Comparison of ENCODE assay signal across 15 cellular contexts in genomic region chr20:43843096-43843964, GRCh38.
DNase-seq lines count a peak whose midpoint lies in the region; ATAC-seq, FAIRE-seq and TF ChIP-seq lines count a peak whose summit lies in the region.
"Had no signal": no experiment of that assay in that cellular context is flagged by ENCODE, and none has a peak within 500 bp of the region (broad histone marks: within the 10 kb centered on the region; RNA-seq: fewer than 3 reads in every experiment).

No MANE protein-coding gene starts in this region.

- H3K27ac Mint-ChIP-seq in neural progenitor cell = no peak overlapping the region
- H3K27ac Mint-ChIP-seq: immature natural killer cell had no signal

- H3K27me3 ChIP-seq in right atrium auricular region (no peaks in the 10 kb centered on the region), neural progenitor cell (no peaks in the 10 kb centered on the region)
- H3K27me3 ChIP-seq: BLaER1 treated with 17β-estradiol and CSF1 and Interleukin-3, amounts not matched to agents 10 nM and 100 nM had no signal

- intact Hi-C loops in Right ventricle myocardium superior (cut with DNase I) = loop anchor here (10.0 kb wide), 1 partner anchor 99 kb away; no protein-coding TSS in a partner anchor

- no peak overlapping the region for H3K4me3 Mint-ChIP-seq in neural progenitor cell
- H3K4me3 Mint-ChIP-seq: immature natural killer cell had no signal

- no peaks in the 10 kb centered on the region for H4K20me1 ChIP-seq in neural progenitor cell (ENCODE audit: low read depth)
- H4K20me1 ChIP-seq: BLaER1 treated with 17β-estradiol and CSF1 and Interleukin-3, amounts not matched to agents 10 nM and 100 nM had no signal

- H3K4me3 ChIP-seq in right atrium auricular region (no peak overlapping the region), neural progenitor cell (no peak overlapping the region)
- H3K4me3 ChIP-seq: BLaER1 treated with 17β-estradiol and CSF1 and Interleukin-3, amounts not matched to agents 10 nM and 100 nM; thoracic aorta had no signal

- no peak overlapping the region for H2AFZ ChIP-seq in neural progenitor cell (replicated peaks)

- no peak overlapping the region for H3K9ac ChIP-seq in neural progenitor cell
- H3K9ac ChIP-seq: BLaER1 treated with 17β-estradiol and CSF1 and Interleukin-3, amounts not matched to agents 10 nM and 100 nM had no signal

- H3K27ac ChIP-seq in right atrium auricular region (no peak overlapping the region), neural progenitor cell (no peak overlapping the region)
- H3K27ac ChIP-seq: BLaER1 treated with 17β-estradiol and CSF1 and Interleukin-3, amounts not matched to agents 10 nM and 100 nM; thoracic aorta had no signal

- H3K9me3 Mint-ChIP-seq in neural progenitor cell = no peaks in the 10 kb centered on the region
- H3K9me3 Mint-ChIP-seq: immature natural killer cell had no signal

- ATAC-seq in Right ventricle myocardium superior (ENCODE audit: poor library complexity) (no peak), SK-N-SH treated with all-trans-retinoic acid at 6 μM for 48 hours (peak; percentile 26), HG02588 (IDR thresholded peaks at IDR 0.05; ENCODE audit: unreplicated experiment) (no peak)

- H3K9me3 ChIP-seq in right atrium auricular region (no peaks in the 10 kb centered on the region), neural progenitor cell (ENCODE audit: low read depth) (no peaks in the 10 kb centered on the region)
- H3K9me3 ChIP-seq: BLaER1 treated with 17β-estradiol and CSF1 and Interleukin-3, amounts not matched to agents 10 nM and 100 nM; thoracic aorta had no signal

- H3K36me3 ChIP-seq in right atrium auricular region (no peaks in the 10 kb centered on the region), neural progenitor cell (no peaks in the 10 kb centered on the region)
- H3K36me3 ChIP-seq: BLaER1 treated with 17β-estradiol and CSF1 and Interleukin-3, amounts not matched to agents 10 nM and 100 nM; thoracic aorta had no signal

- FAIRE-seq in urothelium cell line (lab: Jason Lieb, UNC) = peak; percentile 71

- no peaks in the 10 kb centered on the region for H3K79me2 ChIP-seq in neural progenitor cell (ENCODE audit: low read depth)

- peaks cover 6% of the 10 kb centered on the region for H3K27me3 Mint-ChIP-seq in neural progenitor cell (ENCODE audit: insufficient read depth, low read depth)

- TF ChIP-seq CTCF in right atrium auricular region (IDR thresholded peaks at IDR 0.05) = no peak
- TF ChIP-seq CTCF in neural progenitor cell (IDR thresholded peaks at IDR 0.05) = no peak

- no peaks in the 10 kb centered on the region for H3K4me1 ChIP-seq in right atrium auricular region
- no peaks in the 10 kb centered on the region for H3K4me1 ChIP-seq in neural progenitor cell

- no peak overlapping the region for H3K4me2 ChIP-seq in neural progenitor cell

- peaks cover 14% of the 10 kb centered on the region for H3K4me1 Mint-ChIP-seq in neural progenitor cell

- H3K36me3 Mint-ChIP-seq in neural progenitor cell = no peaks in the 10 kb centered on the region
- H3K36me3 Mint-ChIP-seq: immature natural killer cell had no signal

- H3F3A ChIP-seq in neural progenitor cell (ENCODE audit: low read depth) = no peaks in the 10 kb centered on the region

- DNase-seq in right atrium auricular region (ENCODE audit: low spot score) (peak; percentile 16), Right ventricle myocardium superior (no peak), fibroblast of peridontal ligament (ENCODE audit: extremely low read depth) (peak; percentile 90), urothelium cell line (ENCODE audit: low spot score) (no peak), medulla oblongata (ENCODE audit: extremely low spot score) (no peak), neural progenitor cell (ENCODE audit: low spot score) (no peak)
- DNase-seq: activated gamma-delta T cell; effector CD8-positive, alpha-beta T cell; immature natural killer cell; NCI-H187; OCI-M1 had no signal

TF ChIP-seq in SK-N-SH treated with all-trans-retinoic acid at 6 μM for 48 hours, 23 proteins besides CTCF, POLR2A, EP300 and RAD21 (continues in another document):
- TF ChIP-seq PATZ1 (CRISPR knock-in tag; IDR thresholded peaks at IDR 0.05; ENCODE audit: borderline replicate concordance) = no peak
- TF ChIP-seq POU6F1 (CRISPR knock-in tag; IDR thresholded peaks at IDR 0.05; ENCODE audit: borderline replicate concordance, low read depth) = no peak
- no peak for TF ChIP-seq GLIS3 (CRISPR knock-in tag; IDR thresholded peaks at IDR 0.05)
- TF ChIP-seq RARB (CRISPR knock-in tag; IDR thresholded peaks at IDR 0.05) = no peak
- TF ChIP-seq ZNF565 (CRISPR knock-in tag; conservative IDR thresholded peaks at IDR 0.05; ENCODE audit: low read depth) = no peak
- TF ChIP-seq ZC3H10 (CRISPR knock-in tag; IDR thresholded peaks at IDR 0.05) = no peak
- no peak for TF ChIP-seq TCF4 (CRISPR knock-in tag; IDR thresholded peaks at IDR 0.05; ENCODE audit: borderline replicate concordance)
- TF ChIP-seq CSDC2 (CRISPR knock-in tag; IDR thresholded peaks at IDR 0.05) = no peak
- no peak for TF ChIP-seq PPARA (CRISPR knock-in tag; IDR thresholded peaks at IDR 0.05; ENCODE audit: borderline replicate concordance)
- TF ChIP-seq TSHZ2 (CRISPR knock-in tag; IDR thresholded peaks at IDR 0.05) = no peak
- TF ChIP-seq SNAI2 (CRISPR knock-in tag; IDR thresholded peaks at IDR 0.05) = no peak
- no peak for TF ChIP-seq ZNF8 (CRISPR knock-in tag; IDR thresholded peaks at IDR 0.05)
- no peak for TF ChIP-seq ARNTL (CRISPR knock-in tag; IDR thresholded peaks at IDR 0.05; ENCODE audit: borderline replicate concordance, low read depth)
- TF ChIP-seq TOX (CRISPR knock-in tag; IDR thresholded peaks at IDR 0.05; ENCODE audit: borderline replicate concordance) = no peak
- no peak for TF ChIP-seq ZFP3 (CRISPR knock-in tag; IDR thresholded peaks at IDR 0.05)
- no peak for TF ChIP-seq CREB5 (CRISPR knock-in tag; IDR thresholded peaks at IDR 0.05; ENCODE audit: low read depth)
- TF ChIP-seq BACH2 (CRISPR knock-in tag; IDR thresholded peaks at IDR 0.05; ENCODE audit: borderline replicate concordance) = no peak

Comparison
In these comparisons a context has a peak if more than half of its experiments do, and no peak if none do; other contexts are left out.
1. DNase-seq: peak in right atrium auricular region (single experiment) and fibroblast of peridontal ligament (single experiment); none in Right ventricle myocardium superior (single experiment), urothelium cell line (single experiment), medulla oblongata (single experiment) and neural progenitor cell (single experiment).